Comparison of ENCODE assay signal across 15 cellular contexts in genomic region chr1:36517019-36517387, GRCh38. TPM values are rescaled to one million over a fixed set of nuclear protein-coding genes. Genes with fewer than 3 reads are reported as not detected.
DNase-seq lines count a peak whose midpoint lies in the region; TF ChIP-seq lines count a peak whose summit lies in the region.
"Had no signal": no experiment of that assay in that cellular context is flagged by ENCODE, and none has a peak within 500 bp of the region (broad histone marks: within the 10 kb centered on the region; RNA-seq: fewer than 3 reads in every experiment).

No MANE protein-coding gene starts in this region.

- no peak overlapping the region for H3K4me3 Mint-ChIP-seq in chondrocyte (ENCODE audit: unreplicated experiment)
- H3K4me3 Mint-ChIP-seq: activated CD4-positive, alpha-beta memory T cell treated with anti-CD3 and anti-CD28 coated beads for 36 hours; IgD-negative memory B cell; T-helper 17 cell; WTC11 had no signal

- intact Hi-C loops in posterior vena cava (cut with DNase I): no loop called here

- H3K9me3 Mint-ChIP-seq in chondrocyte (ENCODE audit: low read depth): no peaks in the 10 kb centered on the region
- H3K9me3 Mint-ChIP-seq: activated CD4-positive, alpha-beta memory T cell treated with anti-CD3 and anti-CD28 coated beads for 36 hours; IgD-negative memory B cell; WTC11 had no signal

- TF ChIP-seq CTCF in chondrocyte (IDR thresholded peaks at IDR 0.05): no peak

- no peaks in the 10 kb centered on the region for H3K4me1 Mint-ChIP-seq in chondrocyte (ENCODE audit: low read depth)
- H3K4me1 Mint-ChIP-seq: IgD-negative memory B cell had no signal

- H3K27me3 Mint-ChIP-seq in chondrocyte (ENCODE audit: low read depth): peaks cover 6% of the 10 kb centered on the region
- H3K27me3 Mint-ChIP-seq: activated CD4-positive, alpha-beta memory T cell treated with anti-CD3 and anti-CD28 coated beads for 36 hours; IgD-negative memory B cell had no signal

- peak; percentile 13 for DNase-seq in NK-92 treated with Interleukin-12 subunit alpha and Interleukin-12 subunit beta, amount 100 ng/mL, for 24 hours (lab: John Stamatoyannopoulos, UW)
- DNase-seq in NK-92 (lab: John Stamatoyannopoulos, UW; ENCODE audit: unreplicated experiment) (no peak), MV-4-11 (lab: John Stamatoyannopoulos, UW) (peak; percentile 75), chondrocyte (ENCODE audit: low spot score) (no peak), posterior vena cava (ENCODE audit: low spot score) (peak; percentile 43), NCI-H748 treated with DMSO at 0.1 percent for 48 hours (lab: John Stamatoyannopoulos, UW) (no peak), A172 (ENCODE audit: low spot score) (no peak), AG08395 (ENCODE audit: low spot score) (no peak)
- DNase-seq: T-helper 17 cell had no signal

- H3K36me3 Mint-ChIP-seq in chondrocyte (ENCODE audit: low read depth): no peaks in the 10 kb centered on the region
- H3K36me3 Mint-ChIP-seq: activated CD4-positive, alpha-beta memory T cell treated with anti-CD3 and anti-CD28 coated beads for 36 hours; IgD-negative memory B cell; WTC11 had no signal

- peak overlapping the region; percentile 65 for H3K27ac Mint-ChIP-seq in chondrocyte (ENCODE audit: unreplicated experiment)
- H3K27ac Mint-ChIP-seq: activated CD4-positive, alpha-beta memory T cell treated with anti-CD3 and anti-CD28 coated beads for 36 hours; T-helper 17 cell; WTC11 had no signal

RNA-seq across cellular contexts. Expression of gene CSF3R, which starts 34.3 kb away (rescaled TPM):
- total RNA-seq in chondrocyte (not detected in 3 replicates), posterior vena cava (10 to 100 TPM; 19.6 to 33.4 TPM)
- not detected in 2 replicates for total RNA-seq in A172 (2014; rRNA removed; shearing (Covaris generic))
- total RNA-seq: activated CD4-positive, alpha-beta memory T cell treated with anti-CD3 and anti-CD28 coated beads for 36 hours; dermis microvascular lymphatic vessel endothelial cell; fibroblast of villous mesenchyme; osteocyte had no signal

RNA-seq across cellular contexts. Expression of gene MRPS15, which starts 52.8 kb away (rescaled TPM):
- total RNA-seq in chondrocyte (51.3 to 68.5 TPM (median 53.2 TPM) in 3 replicates), posterior vena cava (10 to 100 TPM; 46.4 to 48.3 TPM)
- total RNA-seq in A172 (2014; rRNA removed; shearing (Covaris generic)): 68.1 and 99.0 TPM in 2 replicates

Comparison
In these comparisons a context has a peak if more than half of its experiments do, and no peak if none do; other contexts are left out.
1. DNase-seq: peak in NK-92 treated with Interleukin-12 subunit alpha and Interleukin-12 subunit beta, amount 100 ng/mL, for 24 hours (single experiment), MV-4-11 (single experiment) and posterior vena cava (single experiment); none in NK-92 (single experiment), chondrocyte (single experiment), NCI-H748 treated with DMSO at 0.1 percent for 48 hours (single experiment), A172 (single experiment) and AG08395 (single experiment).
2. RNA of gene CSF3R, which starts 34.3 kb away (total RNA-seq): 19.6 to 33.4 TPM in posterior vena cava; not detected in chondrocyte and not detected in A172; every median in the first group is over 10 times any median in the second.